Comparison of ENCODE assay signal across 31 cellular contexts in genomic region chr17:78652024-78652423, GRCh38.
"Had no signal": no experiment of that assay in that cellular context is flagged by ENCODE, and none has a peak within 500 bp of the region (broad histone marks: within the 10 kb centered on the region; RNA-seq: fewer than 3 reads in every experiment).

No MANE protein-coding gene starts in this region.

- DNase-seq: activated CD4-positive, alpha-beta memory T cell treated with anti-CD3 and anti-CD28 coated beads for 36 hours; activated CD4-positive, alpha-beta T cell treated with anti-CD3 and anti-CD28 coated beads for 1 hour; activated CD4-positive, alpha-beta T cell treated with anti-CD3 and anti-CD28 coated beads for 4 hours; activated CD4-positive, alpha-beta T cell treated with anti-CD3 and anti-CD28 coated beads, Interleukin-2, amount 50 U/mL, for 1 hour; activated CD4-positive, CD25-positive, alpha-beta regulatory T cell; activated CD8-positive, alpha-beta memory T cell treated with anti-CD3 and anti-CD28 coated beads, Interleukin-2, amount 10 ng/mL, durations not matched to agents 7 days and 5 days; activated CD8-positive, alpha-beta memory T cell treated with anti-CD3 and anti-CD28 coated beads, Interleukin-2, amount 50 U/mL, for 4 hours; activated CD8-positive, alpha-beta T cell treated with anti-CD3 and anti-CD28 coated beads, Interleukin-2, amount 10 ng/mL, durations not matched to agents 7 days and 5 days; activated effector memory CD4-positive, alpha-beta T cell treated with anti-CD3 and anti-CD28 coated beads, Interleukin-2, amount 50 U/mL, for 16 hours; activated naive CD4-positive, alpha-beta T cell treated with anti-CD3 and anti-CD28 coated beads for 36 hours; activated naive CD8-positive, alpha-beta T cell treated with anti-CD3 and anti-CD28 coated beads for 36 hours; activated naive CD8-positive, alpha-beta T cell treated with anti-CD3 and anti-CD28 coated beads, Interleukin-2, amount 50 U/mL, for 24 hours; activated T-cell treated with anti-CD3 and anti-CD28 coated beads, Interleukin-2, amount 50 U/mL, for 1 hour; activated T-cell treated with anti-CD3 and anti-CD28 coated beads, Interleukin-2, amount 50 U/mL, for 48 hours; adrenal gland; amygdala; body of pancreas; caudate nucleus; colonic mucosa; dermis blood vessel endothelial cell; effector CD4-positive, alpha-beta T cell; effector memory CD8-positive, alpha-beta T cell; erythroblast; foreskin keratinocyte; gastrocnemius medialis; glutamatergic neuron; T-helper 2 cell had no signal

- ATAC-seq: activated CD8-positive, alpha-beta memory T cell treated with anti-CD3 and anti-CD28 coated beads, Interleukin-2, amount 10 ng/mL, durations not matched to agents 7 days and 5 days; activated CD8-positive, alpha-beta T cell treated with anti-CD3 and anti-CD28 coated beads, Interleukin-2, amount 10 ng/mL, durations not matched to agents 7 days and 5 days; activated naive CD8-positive, alpha-beta T cell treated with anti-CD3 and anti-CD28 coated beads, Interleukin-2, amount 50 U/mL, for 24 hours; body of pancreas; effector memory CD8-positive, alpha-beta T cell; foreskin keratinocyte; gastrocnemius medialis had no signal

- H3K4me3 ChIP-seq: adrenal gland, body of pancreas, colonic mucosa, esophagus muscularis mucosa, gastrocnemius medialis had no signal

- H3K27ac ChIP-seq: adrenal gland, colonic mucosa, esophagus muscularis mucosa, foreskin keratinocyte, gastrocnemius medialis had no signal

- H3K27ac Mint-ChIP-seq: activated CD4-positive, alpha-beta memory T cell treated with anti-CD3 and anti-CD28 coated beads for 36 hours; activated CD8-positive, alpha-beta memory T cell treated with anti-CD3 and anti-CD28 coated beads, Interleukin-2, amount 10 ng/mL, durations not matched to agents 7 days and 5 days; activated CD8-positive, alpha-beta T cell treated with anti-CD3 and anti-CD28 coated beads, Interleukin-2, amount 10 ng/mL, durations not matched to agents 7 days and 5 days; activated naive CD4-positive, alpha-beta T cell treated with anti-CD3 and anti-CD28 coated beads for 36 hours; activated naive CD4-positive, alpha-beta T cell treated with anti-CD3 and anti-CD28 coated beads, Interleukin-2, amount 50 U/mL, for 24 hours; activated naive CD8-positive, alpha-beta T cell treated with anti-CD3 and anti-CD28 coated beads for 36 hours; activated naive CD8-positive, alpha-beta T cell treated with anti-CD3 and anti-CD28 coated beads, Interleukin-2, amount 50 U/mL, for 24 hours; activated T-helper 1 cell treated with anti-CD3 and anti-CD28 coated beads, Interleukin-12 subunit alpha, Interleukin-12 subunit beta, Interleukin-2, Interleukin-4 antibody, amounts not matched to agents 30 ng/mL and 10 ng/mL and 1 ng/mL, durations not matched to agents 14 hours and 24 hours and 36 hours; activated T-helper 2 cell treated with anti-CD3 and anti-CD28 coated beads, Interferon-gamma antibody, Interleukin-2, Interleukin-4, amounts not matched to agents 10 μg/mL and 5 μg/mL and 100 μg/mL, durations not matched to agents 14 hours and 24 hours and 36 hours; effector memory CD8-positive, alpha-beta T cell had no signal

- H3K9me3 Mint-ChIP-seq: activated naive CD4-positive, alpha-beta T cell treated with anti-CD3 and anti-CD28 coated beads, Interleukin-2, amount 50 U/mL, for 24 hours had no signal

- H3K4me3 Mint-ChIP-seq: activated CD4-positive, alpha-beta memory T cell treated with anti-CD3 and anti-CD28 coated beads for 36 hours; activated CD8-positive, alpha-beta memory T cell treated with anti-CD3 and anti-CD28 coated beads, Interleukin-2, amount 10 ng/mL, durations not matched to agents 7 days and 5 days; activated CD8-positive, alpha-beta T cell treated with anti-CD3 and anti-CD28 coated beads, Interleukin-2, amount 10 ng/mL, durations not matched to agents 7 days and 5 days; activated naive CD4-positive, alpha-beta T cell treated with anti-CD3 and anti-CD28 coated beads for 36 hours; activated naive CD4-positive, alpha-beta T cell treated with anti-CD3 and anti-CD28 coated beads, Interleukin-2, amount 50 U/mL, for 24 hours; activated naive CD8-positive, alpha-beta T cell treated with anti-CD3 and anti-CD28 coated beads for 36 hours; activated naive CD8-positive, alpha-beta T cell treated with anti-CD3 and anti-CD28 coated beads, Interleukin-2, amount 50 U/mL, for 24 hours; activated T-helper 1 cell treated with anti-CD3 and anti-CD28 coated beads, Interleukin-12 subunit alpha, Interleukin-12 subunit beta, Interleukin-2, Interleukin-4 antibody, amounts not matched to agents 30 ng/mL and 10 ng/mL and 1 ng/mL, durations not matched to agents 14 hours and 24 hours and 36 hours; effector memory CD8-positive, alpha-beta T cell had no signal

- H3K4me1 Mint-ChIP-seq: activated naive CD4-positive, alpha-beta T cell treated with anti-CD3 and anti-CD28 coated beads, Interleukin-2, amount 50 U/mL, for 24 hours had no signal

- H3K27me3 Mint-ChIP-seq: activated CD4-positive, alpha-beta memory T cell treated with anti-CD3 and anti-CD28 coated beads for 36 hours; activated naive CD4-positive, alpha-beta T cell treated with anti-CD3 and anti-CD28 coated beads, Interleukin-2, amount 50 U/mL, for 24 hours; activated naive CD8-positive, alpha-beta T cell treated with anti-CD3 and anti-CD28 coated beads for 36 hours had no signal

- H3K27me3 ChIP-seq: adrenal gland, body of pancreas, colonic mucosa, esophagus muscularis mucosa, foreskin keratinocyte, gastrocnemius medialis had no signal

- H3K36me3 ChIP-seq: adrenal gland, colonic mucosa, esophagus muscularis mucosa, gastrocnemius medialis had no signal

- H3K9me3 ChIP-seq: adrenal gland, body of pancreas, colonic mucosa, esophagus muscularis mucosa, gastrocnemius medialis had no signal

- H3K4me1 ChIP-seq: adrenal gland, body of pancreas, colonic mucosa, esophagus muscularis mucosa, foreskin keratinocyte, gastrocnemius medialis had no signal
